Comparison of ENCODE assay signal across 1 cellular context in genomic region chr1:145963218-145964019, GRCh38.
TF ChIP-seq lines count a peak whose summit lies in the region.

No MANE protein-coding gene starts in this region.

TF ChIP-seq in SK-N-SH, 30 proteins besides CTCF, POLR2A, EP300 and RAD21 (continued from another document):
- TF ChIP-seq ZBTB33 (IDR thresholded peaks at IDR 0.05; ENCODE audit: borderline replicate concordance, low read depth): no peak
- TF ChIP-seq TEAD4 (IDR thresholded peaks at IDR 0.05; ENCODE audit: borderline replicate concordance, insufficient read depth): no peak
- peak; percentile 40; the same call in 1 of the 2 replicates for TF ChIP-seq JUND (IDR thresholded peaks at IDR 0.05)
- no peak for TF ChIP-seq GABPA (IDR thresholded peaks at IDR 0.05; ENCODE audit: low read depth)
- TF ChIP-seq PBX3 (IDR thresholded peaks at IDR 0.05): 0 out of 2 replicates have a peak, but pooled peaks have one; percentile 5
- no peak for TF ChIP-seq YY1 (IDR thresholded peaks at IDR 0.05; ENCODE audit: low read depth)
- no peak for TF ChIP-seq FOXJ3 (CRISPR knock-in tag; IDR thresholded peaks at IDR 0.05)
- no peak; the same call in 1 of the 2 replicates for TF ChIP-seq POLR2AphosphoS5 (IDR thresholded peaks at IDR 0.05; ENCODE audit: low read depth, low read length)
- TF ChIP-seq TCF12 (IDR thresholded peaks at IDR 0.05): peak; percentile 45; the same call in 1 of the 2 replicates
- TF ChIP-seq MXI1 (IDR thresholded peaks at IDR 0.05; ENCODE audit: low read depth, low read length): no peak
- TF ChIP-seq NFIC (IDR thresholded peaks at IDR 0.05; ENCODE audit: borderline replicate concordance): no peak; the same call in 1 of the 2 replicates
